Comparison of ENCODE assay signal across 11 cellular contexts in genomic region chr20:51422912-51423667, GRCh38.
DNase-seq lines count a peak whose midpoint lies in the region; ATAC-seq, FAIRE-seq and TF ChIP-seq lines count a peak whose summit lies in the region.
"Had no signal": no experiment of that assay in that cellular context is flagged by ENCODE, and none has a peak within 500 bp of the region (broad histone marks: within the 10 kb centered on the region; RNA-seq: fewer than 3 reads in every experiment).

No MANE protein-coding gene starts in this region.

- DNase-seq in CD4-positive, CD25-positive, alpha-beta regulatory T cell = peak in 1 of 3 donors; percentile 48
- no peak for DNase-seq in activated CD8-positive, alpha-beta T cell treated with anti-CD3 and anti-CD28 coated beads, Interleukin-2, amount 10 ng/mL, durations not matched to agents 7 days and 5 days
- no peak for DNase-seq in NCI-H748 (lab: John Stamatoyannopoulos, UW; ENCODE audit: unreplicated experiment)
- no peak for DNase-seq in H54 (ENCODE audit: insufficient read length, low spot score)
- DNase-seq in retina = no peak
- DNase-seq: C1 segment of cervical spinal cord, NCI-H69 had no signal

- peaks cover 21% of the 10 kb centered on the region for H3K36me3 Mint-ChIP-seq in CD4-positive, CD25-positive, alpha-beta regulatory T cell
- H3K36me3 Mint-ChIP-seq in activated CD8-positive, alpha-beta T cell treated with anti-CD3 and anti-CD28 coated beads, Interleukin-2, amount 10 ng/mL, durations not matched to agents 7 days and 5 days (ENCODE audit: low read depth) = peaks cover 69% of the 10 kb centered on the region

- peak overlapping the region in 1 of 4 donors; percentile 66 for H3K4me3 Mint-ChIP-seq in CD4-positive, CD25-positive, alpha-beta regulatory T cell
- no peak overlapping the region for H3K4me3 Mint-ChIP-seq in activated CD8-positive, alpha-beta T cell treated with anti-CD3 and anti-CD28 coated beads, Interleukin-2, amount 10 ng/mL, durations not matched to agents 7 days and 5 days

- CTCF ChIA-PET in activated CD8-positive, alpha-beta T cell treated with anti-CD3 and anti-CD28 coated beads, Interleukin-2, amount 10 ng/mL, durations not matched to agents 7 days and 5 days (lab: Charles Lee) = interaction anchor here (0.6 to 2.1 kb wide), 7 partner anchors 8 to 119 kb away, joined by 3 to 11 read pairs (median 3); partner anchors contain the start of gene NFATC2

- POLR2A ChIA-PET in activated CD8-positive, alpha-beta T cell treated with anti-CD3 and anti-CD28 coated beads, Interleukin-2, amount 10 ng/mL, durations not matched to agents 7 days and 5 days (lab: Charles Lee) = interaction anchor here (0.7 to 0.9 kb wide), 2 partner anchors 27 to 118 kb away, joined by 3 to 5 read pairs; no protein-coding TSS in a partner anchor

- H3K36me3 ChIP-seq in CD4-positive, CD25-positive, alpha-beta regulatory T cell (ENCODE audit: control insufficient read depth, insufficient read depth, low read length) = peaks cover 39% of the 10 kb centered on the region

- no peaks in the 10 kb centered on the region for H3K27me3 Mint-ChIP-seq in CD4-positive, CD25-positive, alpha-beta regulatory T cell
- no peaks in the 10 kb centered on the region for H3K27me3 Mint-ChIP-seq in activated CD8-positive, alpha-beta T cell treated with anti-CD3 and anti-CD28 coated beads, Interleukin-2, amount 10 ng/mL, durations not matched to agents 7 days and 5 days (ENCODE audit: low read depth)

- no peaks in the 10 kb centered on the region for H3K9me3 ChIP-seq in CD4-positive, CD25-positive, alpha-beta regulatory T cell (ENCODE audit: control insufficient read depth in 2 of 2, low read length in 2 of 2)

- no peak for FAIRE-seq in H54 (lab: Jason Lieb, UNC)

- H3K4me3 ChIP-seq in CD4-positive, CD25-positive, alpha-beta regulatory T cell (ENCODE audit: low read depth, low read length) = no peak overlapping the region
- H3K4me3 ChIP-seq: cardiac muscle cell had no signal

- peak overlapping the region; percentile 77 to 97 (median 84) for H3K27ac Mint-ChIP-seq in CD4-positive, CD25-positive, alpha-beta regulatory T cell
- H3K27ac Mint-ChIP-seq in activated CD8-positive, alpha-beta T cell treated with anti-CD3 and anti-CD28 coated beads, Interleukin-2, amount 10 ng/mL, durations not matched to agents 7 days and 5 days = peak overlapping the region; percentile 60

- H3K27me3 ChIP-seq in CD4-positive, CD25-positive, alpha-beta regulatory T cell (ENCODE audit: control insufficient read depth, insufficient read depth, low read length) = no peaks in the 10 kb centered on the region
- H3K27me3 ChIP-seq: cardiac muscle cell had no signal

- no peaks in the 10 kb centered on the region for H3K9me3 Mint-ChIP-seq in CD4-positive, CD25-positive, alpha-beta regulatory T cell
- H3K9me3 Mint-ChIP-seq in activated CD8-positive, alpha-beta T cell treated with anti-CD3 and anti-CD28 coated beads, Interleukin-2, amount 10 ng/mL, durations not matched to agents 7 days and 5 days (ENCODE audit: insufficient read depth) = no peaks in the 10 kb centered on the region

- TF ChIP-seq POLR2A in H54 (IDR thresholded peaks at IDR 0.05; ENCODE audit: low read depth, low read length) = no peak

- H3K27ac ChIP-seq in CD4-positive, CD25-positive, alpha-beta regulatory T cell (ENCODE audit: insufficient read depth, low read length, poor library complexity, severe bottlenecking) = peak overlapping the region; percentile 25
- H3K27ac ChIP-seq: cardiac muscle cell had no signal

- no peak for ATAC-seq in CD4-positive, CD25-positive, alpha-beta regulatory T cell (ENCODE audit: low read depth in 2 of 2)
- ATAC-seq in GM18867 (IDR thresholded peaks at IDR 0.05; ENCODE audit: unreplicated experiment) (peak; percentile 66), HG03060 (IDR thresholded peaks at IDR 0.05; ENCODE audit: low read depth, unreplicated experiment) (peak; percentile 61), GM21526 (IDR thresholded peaks at IDR 0.05; ENCODE audit: low FRiP score, unreplicated experiment) (no peak)
- ATAC-seq in activated CD8-positive, alpha-beta T cell treated with anti-CD3 and anti-CD28 coated beads, Interleukin-2, amount 10 ng/mL, durations not matched to agents 7 days and 5 days = no peak

- peaks cover 36% of the 10 kb centered on the region for H3K4me1 ChIP-seq in CD4-positive, CD25-positive, alpha-beta regulatory T cell (ENCODE audit: control insufficient read depth, insufficient read depth, low read length, poor library complexity, severe bottlenecking)

- peaks cover 35 to 65% (median 50%) of the 10 kb centered on the region in 4 donors for H3K4me1 Mint-ChIP-seq in CD4-positive, CD25-positive, alpha-beta regulatory T cell
- H3K4me1 Mint-ChIP-seq in activated CD8-positive, alpha-beta T cell treated with anti-CD3 and anti-CD28 coated beads, Interleukin-2, amount 10 ng/mL, durations not matched to agents 7 days and 5 days (ENCODE audit: low read depth) = peaks cover 71% of the 10 kb centered on the region

Comparison
In these comparisons a context has a peak if more than half of its experiments do, and no peak if none do; other contexts are left out.
1. ATAC-seq: peak in GM18867 (single experiment) and HG03060 (single experiment); none in CD4-positive, CD25-positive, alpha-beta regulatory T cell (0 of 2), activated CD8-positive, alpha-beta T cell treated with anti-CD3 and anti-CD28 coated beads, Interleukin-2, amount 10 ng/mL, durations not matched to agents 7 days and 5 days (single experiment) and GM21526 (single experiment).